ENCODE assay signal across 8 cellular contexts in the genomic region with DNA sequence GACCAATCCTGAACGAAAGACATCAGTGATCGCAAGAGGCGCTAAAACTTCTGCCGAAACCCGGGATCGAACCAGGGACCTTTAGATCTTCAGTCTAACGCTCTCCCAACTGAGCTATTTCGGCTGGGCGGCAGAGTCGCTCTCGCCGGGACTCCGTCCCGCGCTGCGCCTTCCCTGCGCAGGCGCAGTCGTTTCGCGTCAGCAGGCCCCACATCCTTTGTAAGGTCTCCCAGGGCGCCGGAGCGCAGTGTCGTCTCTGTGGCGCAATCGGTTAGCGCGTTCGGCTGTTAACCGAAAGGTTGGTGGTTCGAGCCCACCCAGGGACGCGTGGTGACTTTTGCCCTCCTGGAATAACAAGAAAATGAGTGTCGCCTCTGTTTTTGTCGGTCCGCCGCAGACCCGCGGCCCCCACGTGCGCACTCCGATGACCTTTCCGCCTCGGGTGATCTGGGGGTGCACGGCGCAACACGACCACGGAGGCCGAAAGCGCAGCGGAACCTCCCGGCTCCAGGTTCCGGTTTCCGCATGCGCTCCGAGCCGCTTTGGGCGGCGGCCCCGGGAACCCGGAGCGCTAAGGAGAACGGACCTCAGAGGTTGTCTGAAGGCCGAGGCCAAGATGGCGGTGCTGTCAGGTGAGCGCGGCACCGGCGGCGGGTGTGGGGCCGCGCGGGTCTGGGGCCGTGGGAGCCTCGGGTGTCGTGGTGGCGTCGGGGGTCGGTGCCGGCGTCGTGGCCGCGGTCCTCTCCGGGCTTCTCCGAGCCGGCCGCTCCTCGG. TPM values are rescaled to one million over a fixed set of nuclear protein-coding genes. Genes with fewer than 3 reads are reported as not detected.
DNase-seq lines count a peak whose midpoint lies in the region; ATAC-seq and TF ChIP-seq lines count a peak whose summit lies in the region.

A gene (plus strand): TSS at position 597 of the 774 bp plus-strand sequence. CDS start 20 bp downstream, at position 617.

- POLR2A ChIA-PET in RWPE1 (lab: Yijun Ruan, JAX; ENCODE audit: low non-redundant PET), result no interaction called here

- peak within 1 kb of the TSS; percentile 90 for H3K4me3 ChIP-seq in fibroblast of mammary gland (ENCODE audit: control insufficient read depth, low read depth, low read length)

- no peaks in the 10 kb centered on the region for H3K9me3 Mint-ChIP-seq in natural killer cell

- CTCF ChIA-PET in RWPE1 (lab: Yijun Ruan, JAX), result interaction anchor here (1.0 kb wide), 1 partner anchor 68 kb away, joined by 3 read pairs; no protein-coding TSS in a partner anchor

- H3K4me3 Mint-ChIP-seq in natural killer cell, result peak within 1 kb of the TSS; percentile 97

- intact Hi-C loops in natural killer cell (cut with micrococcal nuclease), result loop anchor here (1.0 kb wide), 1 partner anchor 24 kb away; a partner anchor contains a TSS

- no peaks in the 10 kb centered on the region for H3K36me3 Mint-ChIP-seq in natural killer cell

- ATAC-seq in natural killer cell, result peak; percentile 84 to 94 (median 86)

- H3K4me1 Mint-ChIP-seq in natural killer cell, result peaks cover 17 to 31% of the 10 kb centered on the region in 2 donors

- peak within 1 kb of the TSS; percentile 100 for H3K27ac Mint-ChIP-seq in natural killer cell

- TF ChIP-seq CTCF in RWPE1 (conservative IDR thresholded peaks at IDR 0.05; ENCODE audit: low read depth) (no peak), fibroblast of mammary gland (conservative IDR thresholded peaks at IDR 0.05; ENCODE audit: control insufficient read depth, insufficient read depth, low read depth, low read length) (peak; percentile 11), natural killer cell (IDR thresholded peaks at IDR 0.05) (no peak)

- peak within 1 kb of the TSS; percentile 90 for H3K27ac ChIP-seq in RWPE1

- DNase-seq in ELF-1 (ENCODE audit: low read depth, low spot score) (peak; percentile 95), H4 (ENCODE audit: low spot score) (peak; percentile 61), LoVo (ENCODE audit: low spot score) (peak; percentile 92), RWPE1 (ENCODE audit: low spot score) (peak; percentile 72), fibroblast of mammary gland (ENCODE audit: low read depth) (peak; percentile 91), natural killer cell (peak; percentile 98)
- peak; percentile 91 to 96 for DNase-seq in activated T-helper 1 cell treated with anti-CD3 and anti-CD28 coated beads, Interleukin-2, amount 50 U/mL, for 16 hours (ENCODE audit: low read depth in 1 of 2, low spot score in 1 of 2)
- peak; percentile 86 for DNase-seq in stimulated activated naive CD4-positive, alpha-beta T cell treated with Interleukin-2 at 50 U/mL for 16 hours (lab: John Stamatoyannopoulos, UW)

- H3K27me3 Mint-ChIP-seq in natural killer cell (ENCODE audit: low read depth in 2 of 2), result peaks cover 6% of the 10 kb centered on the region in 2 donors

RNA-seq across cellular contexts. Expression of the gene that starts here (rescaled TPM):
- 67.9 and 87.2 TPM in 2 replicates for total RNA-seq in H4 (2014; rRNA removed; shearing (Covaris generic))
- 10 to 100 TPM; 60.8 to 67.9 (median 66.6) TPM for total RNA-seq in natural killer cell

Comparison
In these comparisons a context has a peak if more than half of its experiments do, and no peak if none do; other contexts are left out.
1. Peak in every context shown above with its lines: DNase-seq, ATAC-seq, H3K4me3 ChIP-seq and H3K27ac ChIP-seq.